Comparison of ENCODE assay signal across 8 cellular contexts in genomic region chr11:66592457-66593302, GRCh38. TPM values are rescaled to one million over a fixed set of nuclear protein-coding genes. Genes with fewer than 3 reads are reported as not detected.
DNase-seq lines count a peak whose midpoint lies in the region; ATAC-seq and TF ChIP-seq lines count a peak whose summit lies in the region.

A gene with protein sequence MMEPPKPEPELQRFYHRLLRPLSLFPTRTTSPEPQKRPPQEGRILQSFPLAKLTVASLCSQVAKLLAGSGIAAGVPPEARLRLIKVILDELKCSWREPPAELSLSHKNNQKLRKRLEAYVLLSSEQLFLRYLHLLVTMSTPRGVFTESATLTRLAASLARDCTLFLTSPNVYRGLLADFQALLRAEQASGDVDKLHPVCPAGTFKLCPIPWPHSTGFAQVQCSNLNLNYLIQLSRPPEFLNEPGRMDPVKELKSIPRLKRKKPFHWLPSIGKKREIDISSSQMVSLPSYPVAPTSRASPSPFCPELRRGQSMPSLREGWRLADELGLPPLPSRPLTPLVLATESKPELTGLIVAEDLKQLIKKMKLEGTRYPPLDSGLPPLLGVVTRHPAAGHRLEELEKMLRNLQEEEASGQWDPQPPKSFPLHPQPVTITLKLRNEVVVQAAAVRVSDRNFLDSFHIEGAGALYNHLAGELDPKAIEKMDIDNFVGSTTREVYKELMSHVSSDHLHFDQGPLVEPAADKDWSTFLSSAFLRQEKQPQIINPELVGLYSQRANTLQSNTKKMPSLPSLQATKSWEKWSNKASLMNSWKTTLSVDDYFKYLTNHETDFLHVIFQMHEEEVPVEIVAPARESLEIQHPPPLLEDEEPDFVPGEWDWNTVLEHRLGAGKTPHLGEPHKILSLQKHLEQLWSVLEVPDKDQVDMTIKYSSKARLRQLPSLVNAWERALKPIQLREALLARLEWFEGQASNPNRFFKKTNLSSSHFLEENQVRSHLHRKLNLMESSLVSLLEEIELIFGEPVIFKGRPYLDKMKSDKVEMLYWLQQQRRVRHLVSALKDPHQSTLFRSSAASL (minus strand): TSS chr11:66593063. CDS start chr11:66593015, 48 bp downstream.
A gene with protein sequence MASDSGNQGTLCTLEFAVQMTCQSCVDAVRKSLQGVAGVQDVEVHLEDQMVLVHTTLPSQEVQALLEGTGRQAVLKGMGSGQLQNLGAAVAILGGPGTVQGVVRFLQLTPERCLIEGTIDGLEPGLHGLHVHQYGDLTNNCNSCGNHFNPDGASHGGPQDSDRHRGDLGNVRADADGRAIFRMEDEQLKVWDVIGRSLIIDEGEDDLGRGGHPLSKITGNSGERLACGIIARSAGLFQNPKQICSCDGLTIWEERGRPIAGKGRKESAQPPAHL (plus strand): TSS chr11:66593185. CDS start chr11:66593262, 77 bp downstream.

- no TSS peak for BruUV-seq in Caco-2 (replicated peaks; lab: Mats Ljungman, UMichigan)

- H3K4me1 Mint-ChIP-seq in Caco-2 (ENCODE audit: low read depth, unreplicated experiment) = peaks cover 6% of the 10 kb centered on the region
- peaks cover 16 to 35% of the 10 kb centered on the region in 2 donors for H3K4me1 Mint-ChIP-seq in effector memory CD8-positive, alpha-beta T cell (ENCODE audit: low read depth in 2 of 2)

- H3K4me3 Mint-ChIP-seq in Caco-2 (ENCODE audit: unreplicated experiment) = peak within 1 kb of the TSS; percentile 79
- H3K4me3 Mint-ChIP-seq in effector memory CD8-positive, alpha-beta T cell = peak within 1 kb of the TSS; percentile 93 to 96

- intact Hi-C loops in Caco-2 (cut with micrococcal nuclease; ENCODE audit: unreplicated experiment) = loop anchor here (1.0 to 5.0 kb wide), 4 partner anchors 24 to 86 kb away; partner anchors contain the start of genes ACTN3, RBM14, RBM4 and ZDHHC24

- 17 to 23% methylated on average over 54 to 65 of the region's 68 CpGs for WGBS in mesodermal cell (ENCODE audit: insufficient coverage in 2 of 2), 2 experiments

- no peaks in the 10 kb centered on the region for H3K9me3 Mint-ChIP-seq in Caco-2 (ENCODE audit: unreplicated experiment)
- H3K9me3 Mint-ChIP-seq in effector memory CD8-positive, alpha-beta T cell = no peaks in the 10 kb centered on the region

- POLR2A ChIA-PET in Caco-2 (lab: Charles Lee) = interaction anchor here (0.6 to 1.5 kb wide), 10 partner anchors 13 to 237 kb away, joined by 3 to 37 read pairs (median 6); partner anchors contain the start of genes DPP3, MRPL11, RBM14 and RBM4

- no peaks in the 10 kb centered on the region for H3K27me3 ChIP-seq in Caco-2 (replicated peaks; ENCODE audit: control insufficient read depth, insufficient read depth, low read length)

- peaks cover 20% of the 10 kb centered on the region for H3K36me3 Mint-ChIP-seq in Caco-2 (ENCODE audit: insufficient read depth, unreplicated experiment)
- peaks cover 19% of the 10 kb centered on the region for H3K36me3 Mint-ChIP-seq in effector memory CD8-positive, alpha-beta T cell (ENCODE audit: insufficient read depth)

- peak; percentile 99 to 100 for DNase-seq in Caco-2
- DNase-seq in GM20000 (ENCODE audit: low spot score) = peak; percentile 100
- DNase-seq in HT-29 (ENCODE audit: low spot score) = peak; percentile 99
- peak; percentile 89 for DNase-seq in NK-92 (lab: John Stamatoyannopoulos, UW; ENCODE audit: unreplicated experiment)
- DNase-seq in activated CD8-positive, alpha-beta memory T cell treated with anti-CD3 and anti-CD28 coated beads for 48 hours (ENCODE audit: low read depth in 2 of 3, low spot score in 2 of 3) = peak; percentile 93 to 98 (median 97)
- DNase-seq in effector memory CD8-positive, alpha-beta T cell = peak; percentile 94 to 97 (median 96)
- DNase-seq in stimulated activated CD8-positive, alpha-beta memory T cell treated with anti-CD3 and anti-CD28 coated beads, Interleukin-15, amount 100 ng/mL, for 4 hours (ENCODE audit: low read depth in 2 of 2) = peak; percentile 96

- peak within 1 kb of the TSS; percentile 80 for H3K27ac ChIP-seq in mesodermal cell (ENCODE audit: low read depth, low read length, severe bottlenecking)

- H3K9me3 ChIP-seq in Caco-2 (no peaks in the 10 kb centered on the region; the same call in 1 of the 2 replicates), mesodermal cell (ENCODE audit: control insufficient read depth, low read length) (peaks cover 20% of the 10 kb centered on the region)

- H3K4me3 ChIP-seq in Caco-2 (ENCODE audit: low read depth, low read length) (peak within 1 kb of the TSS; percentile 68), mesodermal cell (ENCODE audit: extremely low read depth, insufficient read depth, low read length, poor library complexity, severe bottlenecking) (peak within 1 kb of the TSS; percentile 70)

- H3K36me3 ChIP-seq in Caco-2 (ENCODE audit: control insufficient read depth, insufficient read depth, low read length) = no peaks in the 10 kb centered on the region; the same call in 1 of the 2 replicates
- no peaks in the 10 kb centered on the region for H3K36me3 ChIP-seq in mesodermal cell (ENCODE audit: control insufficient read depth, insufficient read depth, low read length)

- H3K27me3 Mint-ChIP-seq in Caco-2 (ENCODE audit: insufficient read depth, unreplicated experiment) = no peaks in the 10 kb centered on the region
- no peaks in the 10 kb centered on the region for H3K27me3 Mint-ChIP-seq in effector memory CD8-positive, alpha-beta T cell

- peak within 1 kb of the TSS; percentile 90 for H3K27ac Mint-ChIP-seq in Caco-2 (ENCODE audit: unreplicated experiment)
- H3K27ac Mint-ChIP-seq in effector memory CD8-positive, alpha-beta T cell = peak within 1 kb of the TSS; percentile 97 to 98

- CTCF ChIA-PET in Caco-2 (lab: Charles Lee) = interaction anchor here (0.6 to 1.5 kb wide), 25 partner anchors 11 to 1611 kb away, joined by 3 to 14 read pairs (median 4); partner anchors contain the start of genes BBS1, DPP3, MRPL11 and PELI3

- ATAC-seq in effector memory CD8-positive, alpha-beta T cell (replicated peaks) = peak; percentile 93

- TF ChIP-seq CTCF in Caco-2 (IDR thresholded peaks at IDR 0.05; ENCODE audit: insufficient read depth in 1 of 2, low read depth in 1 of 2, low read length in 1 of 2, severe bottlenecking in 1 of 2, unreplicated experiment in 1 of 2) (peak; percentile 93 to 99), GM20000 (IDR thresholded peaks at IDR 0.05; ENCODE audit: extremely low read depth, missing control alignments) (peak; percentile 47)

- peaks cover 23% of the 10 kb centered on the region for H3K4me1 ChIP-seq in Caco-2
- H3K4me1 ChIP-seq in mesodermal cell (ENCODE audit: control insufficient read depth, insufficient read depth, low read length, poor library complexity, severe bottlenecking) = no peaks in the 10 kb centered on the region

RNA-seq across cellular contexts. Expression of the first gene that starts in this region (rescaled TPM):
- 1.0 TPM in 2 replicates for total RNA-seq in Caco-2 (2022)
- total RNA-seq in HT-29 (2014; rRNA removed; shearing (Covaris generic)) = 0.79 and 1.3 TPM in 2 replicates
- polyA plus RNA-seq in mesodermal cell (2013, experiment 1 of 2) = 0.15 TPM
- 0.20 TPM for polyA plus RNA-seq in mesodermal cell (2013, experiment 2 of 2)

RNA-seq across cellular contexts. Expression of the second gene that starts in this region (rescaled TPM):
- total RNA-seq in Caco-2 (2022) = 52.9 and 54.0 TPM in 2 replicates
- total RNA-seq in HT-29 (2014; rRNA removed; shearing (Covaris generic)) = 43.5 and 45.5 TPM in 2 replicates
- polyA plus RNA-seq in mesodermal cell (2013, experiment 1 of 2) = 40.0 TPM
- 39.3 TPM for polyA plus RNA-seq in mesodermal cell (2013, experiment 2 of 2)

Comparison
In these comparisons a context has a peak if more than half of its experiments do, and no peak if none do; other contexts are left out.
1. Peak in every context shown above with its lines: DNase-seq, ATAC-seq, H3K4me3 ChIP-seq and H3K27ac ChIP-seq.